ENCODE assay signal across 14 cellular contexts in the genomic region with DNA sequence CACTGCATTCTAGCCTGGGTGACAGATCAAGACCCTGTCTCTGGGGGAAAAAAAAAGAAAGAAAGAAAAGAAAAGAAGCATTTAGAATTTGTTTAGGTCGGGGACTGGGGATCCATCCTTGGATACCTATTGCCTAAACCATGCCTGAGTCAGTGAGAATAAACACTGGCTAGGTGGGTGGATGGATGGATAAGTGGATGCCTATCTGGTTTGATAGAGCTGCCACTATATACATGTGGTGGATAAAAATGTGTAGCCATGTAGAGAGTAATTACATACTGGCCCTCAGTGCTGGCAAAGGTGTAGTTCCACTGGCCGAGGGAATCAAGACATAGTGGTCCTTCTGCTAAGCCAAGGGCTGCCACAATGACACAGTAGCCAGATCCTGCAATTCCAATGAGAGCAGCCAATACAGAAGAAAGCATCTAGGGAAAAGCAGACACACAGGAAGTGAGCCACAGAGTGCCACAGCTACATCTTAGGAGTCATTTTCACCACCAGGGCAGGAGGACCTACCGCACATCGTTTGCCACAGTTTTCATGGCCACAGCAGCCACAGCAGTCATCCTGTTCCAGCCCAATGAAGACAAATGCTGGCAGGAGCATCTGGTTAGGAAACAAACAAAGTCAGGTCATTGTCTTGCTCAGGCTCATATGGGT. TPM values are rescaled to one million over a fixed set of nuclear protein-coding genes. Genes with fewer than 3 reads are reported as not detected.
DNase-seq lines count a peak whose midpoint lies in the region; TF ChIP-seq lines count a peak whose summit lies in the region.
"Had no signal": no experiment of that assay in that cellular context is flagged by ENCODE, and none has a peak within 500 bp of the region (broad histone marks: within the 10 kb centered on the region; RNA-seq: fewer than 3 reads in every experiment).

No MANE protein-coding gene starts in this region.

- H3K27ac Mint-ChIP-seq in Caco-2 (ENCODE audit: unreplicated experiment), result no peak overlapping the region
- H3K27ac Mint-ChIP-seq: activated naive CD8-positive, alpha-beta T cell treated with anti-CD3 and anti-CD28 coated beads, Interleukin-2, amount 10 ng/mL, durations not matched to agents 7 days and 5 days had no signal

- H3K4me3 Mint-ChIP-seq in Caco-2 (ENCODE audit: unreplicated experiment), result peak overlapping the region; percentile 58
- H3K4me3 Mint-ChIP-seq: activated naive CD8-positive, alpha-beta T cell treated with anti-CD3 and anti-CD28 coated beads, Interleukin-2, amount 10 ng/mL, durations not matched to agents 7 days and 5 days had no signal

- POLR2A ChIA-PET in Caco-2 (lab: Charles Lee), result no interaction called here

- CTCF ChIA-PET in Caco-2 (lab: Charles Lee), result no interaction called here

- DNase-seq in Caco-2 (no peak), UCSD-AML1 (lab: John Stamatoyannopoulos, UW; ENCODE audit: unreplicated experiment) (peak; percentile 28), fibroblast of the aortic adventitia (ENCODE audit: low read depth) (no peak), sigmoid colon (no peak), AG08396 (ENCODE audit: low spot score) (no peak), amniotic stem cell (lab: John Stamatoyannopoulos, UW) (no peak)
- no peak for DNase-seq in activated CD4-positive, alpha-beta T cell treated with anti-CD3 and anti-CD28 coated beads for 4 hours
- no peak for DNase-seq in effector CD4-positive, alpha-beta T cell
- DNase-seq: activated CD4-positive, alpha-beta T cell treated with anti-CD3 and anti-CD28 coated beads, Interleukin-2, amount 50 U/mL, for 4 hours; activated naive CD8-positive, alpha-beta T cell treated with anti-CD3 and anti-CD28 coated beads, Interleukin-2, amount 10 ng/mL, durations not matched to agents 7 days and 5 days; C1 segment of cervical spinal cord; NCI-H345; SHP77 treated with DMSO at 0.1 percent for 48 hours had no signal

- peaks cover 80% of the 10 kb centered on the region for H3K36me3 Mint-ChIP-seq in Caco-2 (ENCODE audit: insufficient read depth, unreplicated experiment)

- no peaks in the 10 kb centered on the region for H3K27me3 ChIP-seq in Caco-2 (replicated peaks; ENCODE audit: control insufficient read depth, insufficient read depth, low read length)
- no peaks in the 10 kb centered on the region for H3K27me3 ChIP-seq in sigmoid colon

- H3K9me3 ChIP-seq in Caco-2 (no peaks in the 10 kb centered on the region), sigmoid colon (no peaks in the 10 kb centered on the region)

- no peaks in the 10 kb centered on the region for H3K9me3 Mint-ChIP-seq in Caco-2 (ENCODE audit: unreplicated experiment)
- H3K9me3 Mint-ChIP-seq: activated naive CD8-positive, alpha-beta T cell treated with anti-CD3 and anti-CD28 coated beads, Interleukin-2, amount 10 ng/mL, durations not matched to agents 7 days and 5 days had no signal

- H3K4me1 ChIP-seq in Caco-2 (peaks cover 59% of the 10 kb centered on the region), sigmoid colon (peaks cover 0 to 15% (median 9%) of the 10 kb centered on the region in 4 donors)

- H3K27ac ChIP-seq in sigmoid colon, result peak overlapping the region in 2 of 4 donors; percentile 56 to 79

- TF ChIP-seq EP300 in sigmoid colon (IDR thresholded peaks at IDR 0.05), result no peak

- peaks cover 36% of the 10 kb centered on the region for H3K4me1 Mint-ChIP-seq in Caco-2 (ENCODE audit: low read depth, unreplicated experiment)
- H3K4me1 Mint-ChIP-seq: activated naive CD8-positive, alpha-beta T cell treated with anti-CD3 and anti-CD28 coated beads, Interleukin-2, amount 10 ng/mL, durations not matched to agents 7 days and 5 days had no signal

- intact Hi-C loops in Caco-2 (cut with micrococcal nuclease; ENCODE audit: unreplicated experiment) (no loop called here), sigmoid colon (cut with DNase I) (no loop called here)

- 90 to 92% methylated on average over 4 of the region's 4 CpGs for WGBS in sigmoid colon, 2 donors

- peak overlapping the region; percentile 14; the same call in 1 of the 2 replicates for H3K4me3 ChIP-seq in Caco-2 (ENCODE audit: low read depth, low read length)
- H3K4me3 ChIP-seq in fibroblast of the aortic adventitia (ENCODE audit: low read depth, low read length), result peak overlapping the region; percentile 77
- peak overlapping the region in 3 of 4 donors; percentile 3 to 12 (median 6) for H3K4me3 ChIP-seq in sigmoid colon
- H3K4me3 ChIP-seq: K562 had no signal

- H3K27me3 Mint-ChIP-seq in Caco-2 (ENCODE audit: insufficient read depth, unreplicated experiment), result no peaks in the 10 kb centered on the region

- TF ChIP-seq CTCF in Caco-2 (IDR thresholded peaks at IDR 0.05; ENCODE audit: insufficient read depth in 1 of 2, low read depth in 1 of 2, low read length in 1 of 2, severe bottlenecking in 1 of 2, unreplicated experiment in 1 of 2), result no peak
- TF ChIP-seq CTCF in fibroblast of the aortic adventitia (IDR thresholded peaks at IDR 0.05; ENCODE audit: insufficient read depth, low read length), result peak; percentile 3
- TF ChIP-seq CTCF in sigmoid colon (IDR thresholded peaks at IDR 0.05), result no peak

- no peak for TF ChIP-seq POLR2A in sigmoid colon (IDR thresholded peaks at IDR 0.05)

- H3K36me3 ChIP-seq in Caco-2 (ENCODE audit: control insufficient read depth, insufficient read depth, low read length) (peaks cover 2% of the 10 kb centered on the region; the same call in 1 of the 2 replicates), sigmoid colon (no peaks in the 10 kb centered on the region)

- no TSS peak for BruUV-seq in Caco-2 (replicated peaks; lab: Mats Ljungman, UMichigan)

RNA-seq across cellular contexts. Expression of gene TM4SF1, which starts 2.2 kb away (rescaled TPM):
- total RNA-seq in Caco-2 (2022) (49.2 and 78.3 TPM in 2 replicates), fibroblast of the aortic adventitia (ENCODE audit: low replicate concordance) (213 and 299 TPM in 2 replicates), sigmoid colon (10 to 100 TPM; 23.5 to 47.4 (median 33.8) TPM)
- polyA plus RNA-seq in sigmoid colon, result 10 to 100 TPM; 18.0 to 76.2 (median 38.4) TPM
- total RNA-seq: activated naive CD8-positive, alpha-beta T cell treated with anti-CD3 and anti-CD28 coated beads, Interleukin-2, amount 10 ng/mL, durations not matched to agents 7 days and 5 days had no signal

RNA-seq across cellular contexts. Expression of gene TM4SF18, which starts 41.9 kb away (rescaled TPM):
- total RNA-seq in Caco-2 (2022), result not detected in 2 replicates
- total RNA-seq in fibroblast of the aortic adventitia (ENCODE audit: low replicate concordance), result 0.27 and 1.3 TPM in 2 replicates
- 10 to 100 TPM in 1 of 4 donors, 1 to 10 TPM in 3; 2.3 to 11.6 (median 5.3) TPM for total RNA-seq in sigmoid colon
- 1 to 10 TPM in 1 of 3 donors, under 1 TPM in 2; 0.46 to 1.4 (median 0.60) TPM for polyA plus RNA-seq in sigmoid colon
- total RNA-seq: activated naive CD8-positive, alpha-beta T cell treated with anti-CD3 and anti-CD28 coated beads, Interleukin-2, amount 10 ng/mL, durations not matched to agents 7 days and 5 days; K562 had no signal
- polyA plus RNA-seq: K562 had no signal

Comparison
In these comparisons a context has a peak if more than half of its experiments do, and no peak if none do; other contexts are left out.
1. H3K4me3 ChIP-seq: peak in every context shown above with its lines; median percentile 77 in fibroblast of the aortic adventitia; 14 in Caco-2; 6 in sigmoid colon.